Comparison of ENCODE assay signal across 15 cellular contexts in the genomic region with DNA sequence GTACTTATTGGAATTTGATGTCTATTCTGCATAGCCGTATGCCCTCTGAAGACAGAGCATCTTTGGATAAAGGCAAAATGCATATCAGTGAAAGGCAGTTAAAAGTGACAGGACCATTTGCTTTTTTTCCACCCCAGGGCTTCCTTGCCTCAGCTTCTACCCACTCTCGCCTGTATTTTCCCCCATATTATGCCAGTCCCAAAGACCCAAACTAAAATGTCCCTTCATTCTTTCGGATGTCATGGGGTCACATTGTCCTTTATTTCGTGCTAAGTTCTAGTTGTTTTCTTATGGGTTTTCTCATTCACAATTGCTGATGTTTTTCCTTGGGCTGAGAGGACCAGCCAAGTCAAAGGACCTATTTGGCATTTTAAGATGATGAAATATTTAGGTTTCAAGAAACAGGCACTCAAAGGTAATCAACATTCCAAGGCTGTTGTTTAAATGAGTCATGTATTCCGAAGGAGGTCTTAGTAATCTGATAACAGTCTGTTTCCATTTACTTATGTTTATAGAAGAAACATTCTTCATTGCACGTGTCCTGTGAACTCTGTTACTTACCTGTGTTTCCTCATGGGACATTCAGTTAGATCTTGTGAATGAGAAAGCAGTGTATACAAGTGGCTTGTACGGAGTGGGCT.
DNase-seq lines count a peak whose midpoint lies in the region; TF ChIP-seq lines count a peak whose summit lies in the region.
"Had no signal": no experiment of that assay in that cellular context is flagged by ENCODE, and none has a peak within 500 bp of the region (broad histone marks: within the 10 kb centered on the region; RNA-seq: fewer than 3 reads in every experiment).

No MANE protein-coding gene starts in this region.

- H3K4me3 ChIP-seq in mesodermal cell (ENCODE audit: extremely low read depth, insufficient read depth, low read length, poor library complexity, severe bottlenecking) (no peak overlapping the region), endodermal cell (ENCODE audit: low read length) (no peak overlapping the region)
- H3K4me3 ChIP-seq: coronary artery, Peyer's patch had no signal

- H3K4me3 Mint-ChIP-seq in Calu3 (ENCODE audit: low read depth, unreplicated experiment) (peak overlapping the region; percentile 54), endodermal cell (no peak overlapping the region)
- no peak overlapping the region for H3K4me3 Mint-ChIP-seq in activated naive CD8-positive, alpha-beta T cell treated with anti-CD3 and anti-CD28 coated beads for 36 hours
- H3K4me3 Mint-ChIP-seq: activated T-helper 1 cell treated with anti-CD3 and anti-CD28 coated beads, Interleukin-12 subunit alpha, Interleukin-12 subunit beta, Interleukin-2, Interleukin-4 antibody, amounts not matched to agents 30 ng/mL and 10 ng/mL and 1 ng/mL, durations not matched to agents 14 hours and 24 hours and 36 hours; stimulated activated effector memory CD8-positive, alpha-beta T cell treated with anti-CD3 and anti-CD28 coated beads, Interleukin-12 subunit alpha, Interleukin-12 subunit beta, amount 100 ng/mL, for 72 hours; WTC11 had no signal

- BruUV-seq in Calu3 (replicated peaks; lab: Mats Ljungman, UMichigan): no TSS peak

- H3K9me3 Mint-ChIP-seq in Calu3 (ENCODE audit: low read depth, unreplicated experiment) (no peaks in the 10 kb centered on the region), endodermal cell (peaks cover 3% of the 10 kb centered on the region)
- peaks cover 2% of the 10 kb centered on the region for H3K9me3 Mint-ChIP-seq in activated naive CD8-positive, alpha-beta T cell treated with anti-CD3 and anti-CD28 coated beads for 36 hours
- H3K9me3 Mint-ChIP-seq: activated T-helper 1 cell treated with anti-CD3 and anti-CD28 coated beads, Interleukin-12 subunit alpha, Interleukin-12 subunit beta, Interleukin-2, Interleukin-4 antibody, amounts not matched to agents 30 ng/mL and 10 ng/mL and 1 ng/mL, durations not matched to agents 14 hours and 24 hours and 36 hours; stimulated activated effector memory CD8-positive, alpha-beta T cell treated with anti-CD3 and anti-CD28 coated beads, Interleukin-12 subunit alpha, Interleukin-12 subunit beta, amount 100 ng/mL, for 72 hours had no signal

- no peak overlapping the region for H3K9ac ChIP-seq in endodermal cell (ENCODE audit: extremely low read depth, low read length, poor library complexity, severe bottlenecking)

- H3K27me3 Mint-ChIP-seq in Calu3 (ENCODE audit: unreplicated experiment): no peaks in the 10 kb centered on the region
- H3K27me3 Mint-ChIP-seq in activated naive CD8-positive, alpha-beta T cell treated with anti-CD3 and anti-CD28 coated beads for 36 hours: peaks cover 11% of the 10 kb centered on the region
- peaks cover 2% of the 10 kb centered on the region for H3K27me3 Mint-ChIP-seq in endodermal cell (ENCODE audit: insufficient read depth)

- DNase-seq in Calu3 (peak; percentile 37), NCI-H226 (peak; percentile 97), dermis blood vessel endothelial cell (peak; percentile 78), endodermal cell (no peak), NCI-H345 treated with DMSO at 0.1 percent for 48 hours (lab: John Stamatoyannopoulos, UW; ENCODE audit: unreplicated experiment) (no peak), anterior cingulate cortex (lab: John Stamatoyannopoulos, UW) (no peak)
- DNase-seq in activated naive CD8-positive, alpha-beta T cell treated with anti-CD3 and anti-CD28 coated beads for 36 hours: no peak
- DNase-seq: C1 segment of cervical spinal cord, NCI-H187 treated with DMSO at 0.1 percent for 48 hours, Peyer's patch had no signal

- H3K4me1 Mint-ChIP-seq in Calu3 (ENCODE audit: low read depth, unreplicated experiment) (peaks cover 35% of the 10 kb centered on the region), endodermal cell (no peaks in the 10 kb centered on the region)
- no peaks in the 10 kb centered on the region for H3K4me1 Mint-ChIP-seq in activated naive CD8-positive, alpha-beta T cell treated with anti-CD3 and anti-CD28 coated beads for 36 hours
- H3K4me1 Mint-ChIP-seq: stimulated activated effector memory CD8-positive, alpha-beta T cell treated with anti-CD3 and anti-CD28 coated beads, Interleukin-12 subunit alpha, Interleukin-12 subunit beta, amount 100 ng/mL, for 72 hours; WTC11 had no signal

- H3K4me1 ChIP-seq in mesodermal cell (ENCODE audit: control insufficient read depth, insufficient read depth, low read length, poor library complexity, severe bottlenecking): peaks cover 22% of the 10 kb centered on the region
- H3K4me1 ChIP-seq in endodermal cell (ENCODE audit: control insufficient read depth, insufficient read depth, low read length): no peaks in the 10 kb centered on the region
- H3K4me1 ChIP-seq: Peyer's patch had no signal

- H3K27ac Mint-ChIP-seq in Calu3 (ENCODE audit: unreplicated experiment): peak overlapping the region; percentile 98
- no peak overlapping the region for H3K27ac Mint-ChIP-seq in activated naive CD8-positive, alpha-beta T cell treated with anti-CD3 and anti-CD28 coated beads for 36 hours
- H3K27ac Mint-ChIP-seq in endodermal cell: no peak overlapping the region
- H3K27ac Mint-ChIP-seq: activated T-helper 1 cell treated with anti-CD3 and anti-CD28 coated beads, Interleukin-12 subunit alpha, Interleukin-12 subunit beta, Interleukin-2, Interleukin-4 antibody, amounts not matched to agents 30 ng/mL and 10 ng/mL and 1 ng/mL, durations not matched to agents 14 hours and 24 hours and 36 hours; stimulated activated effector memory CD8-positive, alpha-beta T cell treated with anti-CD3 and anti-CD28 coated beads, Interleukin-12 subunit alpha, Interleukin-12 subunit beta, amount 100 ng/mL, for 72 hours; WTC11 had no signal

- TF ChIP-seq CTCF in Calu3 (IDR thresholded peaks at IDR 0.05; ENCODE audit: unreplicated experiment): no peak
- TF ChIP-seq CTCF in endodermal cell (conservative IDR thresholded peaks at IDR 0.05): no peak

- CTCF ChIA-PET in Calu3 (lab: Charles Lee): interaction anchor here (0.9 to 1.3 kb wide), 4 partner anchors 12 to 190 kb away, joined by 3 read pairs; no protein-coding TSS in a partner anchor

- intact Hi-C loops in Calu3 (cut with micrococcal nuclease; ENCODE audit: unreplicated experiment): no loop called here

- H3K36me3 ChIP-seq in mesodermal cell (ENCODE audit: control insufficient read depth, insufficient read depth, low read length): no peaks in the 10 kb centered on the region
- no peaks in the 10 kb centered on the region for H3K36me3 ChIP-seq in endodermal cell (ENCODE audit: control insufficient read depth, insufficient read depth, low read length)
- H3K36me3 ChIP-seq: Peyer's patch had no signal

- H3K36me3 Mint-ChIP-seq in Calu3 (ENCODE audit: insufficient read depth, unreplicated experiment): peaks cover 16% of the 10 kb centered on the region
- no peaks in the 10 kb centered on the region for H3K36me3 Mint-ChIP-seq in activated naive CD8-positive, alpha-beta T cell treated with anti-CD3 and anti-CD28 coated beads for 36 hours
- no peaks in the 10 kb centered on the region for H3K36me3 Mint-ChIP-seq in endodermal cell (ENCODE audit: low read depth)
- H3K36me3 Mint-ChIP-seq: stimulated activated effector memory CD8-positive, alpha-beta T cell treated with anti-CD3 and anti-CD28 coated beads, Interleukin-12 subunit alpha, Interleukin-12 subunit beta, amount 100 ng/mL, for 72 hours had no signal

- no peaks in the 10 kb centered on the region for H3K9me3 ChIP-seq in mesodermal cell (ENCODE audit: control insufficient read depth, low read length)
- no peaks in the 10 kb centered on the region for H3K9me3 ChIP-seq in endodermal cell (ENCODE audit: control insufficient read depth, low read length)
- H3K9me3 ChIP-seq: Peyer's patch had no signal

- H3K27me3 ChIP-seq in endodermal cell (ENCODE audit: control insufficient read depth, insufficient read depth, low read length, poor library complexity, severe bottlenecking): no peaks in the 10 kb centered on the region
- H3K27me3 ChIP-seq: Peyer's patch had no signal

- WGBS in mesodermal cell (ENCODE audit: insufficient coverage in 2 of 2), 2 experiments: 83 to 100% methylated on average over 4 to 5 of the region's 7 CpGs
- WGBS in endodermal cell (ENCODE audit: insufficient coverage in 1 of 2, insufficient read length in 1 of 2), 2 experiments: 82 to 92% methylated on average over 2 to 7 of the region's 7 CpGs

- H3K27ac ChIP-seq in mesodermal cell (ENCODE audit: low read depth, low read length, severe bottlenecking) (peak overlapping the region; percentile 84), endodermal cell (ENCODE audit: low read depth, low read length) (no peak overlapping the region)
- H3K27ac ChIP-seq: coronary artery, Peyer's patch had no signal

Comparison
In these comparisons a context has a peak if more than half of its experiments do, and no peak if none do; other contexts are left out.
1. DNase-seq: peak in Calu3 (single experiment), NCI-H226 (single experiment) and dermis blood vessel endothelial cell (single experiment); none in activated naive CD8-positive, alpha-beta T cell treated with anti-CD3 and anti-CD28 coated beads for 36 hours (single experiment), endodermal cell (single experiment), NCI-H345 treated with DMSO at 0.1 percent for 48 hours (single experiment) and anterior cingulate cortex (0 of 58).